In genomic region chr12:53289891-53290290, GRCh38 we compare ENCODE assay signal across 22 cellular contexts. TPM values are rescaled to one million over a fixed set of nuclear protein-coding genes. Genes with fewer than 3 reads are reported as not detected.
DNase-seq lines count a peak whose midpoint lies in the region; ATAC-seq, FAIRE-seq and TF ChIP-seq lines count a peak whose summit lies in the region.
"Had no signal": no experiment of that assay in that cellular context is flagged by ENCODE, and none has a peak within 500 bp of the region (broad histone marks: within the 10 kb centered on the region; RNA-seq: fewer than 3 reads in every experiment).

No MANE protein-coding gene starts in this region.

- peak overlapping the region; percentile 84 for H3K27ac Mint-ChIP-seq in activated naive CD4-positive, alpha-beta T cell treated with anti-CD3 and anti-CD28 coated beads for 36 hours
- H3K27ac Mint-ChIP-seq in stimulated activated effector memory CD8-positive, alpha-beta T cell treated with anti-CD3 and anti-CD28 coated beads, Interleukin-12 subunit alpha, Interleukin-12 subunit beta, amount 100 ng/mL, for 72 hours: peak overlapping the region; percentile 52

- 86 to 87% methylated on average over 1 to 3 of the region's 4 CpGs for WGBS in esophagus squamous epithelium, 2 donors

- peaks cover 26% of the 10 kb centered on the region for H3K4me1 Mint-ChIP-seq in activated naive CD4-positive, alpha-beta T cell treated with anti-CD3 and anti-CD28 coated beads for 36 hours (ENCODE audit: low read depth)
- H3K4me1 Mint-ChIP-seq in stimulated activated effector memory CD8-positive, alpha-beta T cell treated with anti-CD3 and anti-CD28 coated beads, Interleukin-12 subunit alpha, Interleukin-12 subunit beta, amount 100 ng/mL, for 72 hours: peaks cover 24% of the 10 kb centered on the region

- peaks cover 68% of the 10 kb centered on the region for H3K36me3 Mint-ChIP-seq in activated naive CD4-positive, alpha-beta T cell treated with anti-CD3 and anti-CD28 coated beads for 36 hours (ENCODE audit: low read depth)
- H3K36me3 Mint-ChIP-seq in stimulated activated effector memory CD8-positive, alpha-beta T cell treated with anti-CD3 and anti-CD28 coated beads, Interleukin-12 subunit alpha, Interleukin-12 subunit beta, amount 100 ng/mL, for 72 hours: peaks cover 84% of the 10 kb centered on the region

- peak; percentile 66 for FAIRE-seq in RCC 7860 (lab: Jason Lieb, UNC)
- FAIRE-seq: GM19239, small intestine had no signal

- DNase-seq in activated naive CD4-positive, alpha-beta T cell treated with anti-CD3 and anti-CD28 coated beads for 36 hours: no peak
- no peak for DNase-seq in activated naive CD4-positive, alpha-beta T cell (lab: John Stamatoyannopoulos, UW)
- DNase-seq in RCC 7860 (ENCODE audit: low spot score): peak; percentile 66
- peak; percentile 22 to 23 for DNase-seq in fibroblast of lung (ENCODE audit: low read depth in 2 of 2)
- DNase-seq in stimulated activated effector memory CD8-positive, alpha-beta T cell treated with anti-CD3 and anti-CD28 coated beads, Interleukin-12 subunit alpha, Interleukin-12 subunit beta, amount 100 ng/mL, for 72 hours (ENCODE audit: low spot score in 2 of 2): no peak
- DNase-seq in esophagus squamous epithelium (lab: John Stamatoyannopoulos, UW): no peak
- DNase-seq in activated effector memory CD4-positive, alpha-beta T cell treated with anti-CD3 and anti-CD28 coated beads, Interleukin-2, amount 50 U/mL, for 16 hours: no peak
- DNase-seq: activated CD4-positive, CD25-positive, alpha-beta regulatory T cell treated with anti-CD3 and anti-CD28 coated beads, Interleukin-2, amount 50 U/mL, for 72 hours; DMS 273 treated with DMSO at 0.1 percent for 48 hours; NCI-H1417 treated with DMSO at 0.1 percent for 48 hours; ovary; SHP77; small intestine; stimulated activated naive B cell treated with anti-CD40 and anti-IgM and Interleukin-4, amounts not matched to agents 10 μg/mL and 1 μg/mL and 100 μg/mL, for 72 hours had no signal

- no peak for TF ChIP-seq POLR2A in esophagus squamous epithelium (IDR thresholded peaks at IDR 0.05)

- H3K79me2 ChIP-seq in fibroblast of lung (ENCODE audit: control insufficient read depth, insufficient read depth, low read length): no peaks in the 10 kb centered on the region
- H3K79me2 ChIP-seq: hepatocyte had no signal

- H3K4me3 ChIP-seq in fibroblast of lung (replicated peaks in 1 of 4; ENCODE audit: control extremely low read depth in 1 of 4, insufficient read depth in 1 of 4, low read depth in 3 of 4, low read length in 4 of 4): no peak overlapping the region
- H3K4me3 ChIP-seq in esophagus squamous epithelium: no peak overlapping the region
- H3K4me3 ChIP-seq: hepatocyte, ovary had no signal

- H3K9ac ChIP-seq in fibroblast of lung (ENCODE audit: insufficient read depth, low read length): no peak overlapping the region

- CTCF ChIA-PET in activated naive CD4-positive, alpha-beta T cell treated with anti-CD3 and anti-CD28 coated beads for 36 hours (lab: Charles Lee): interaction anchor here (0.9 to 12.3 kb wide), 9 partner anchors 10 to 131 kb away, joined by 3 to 154 read pairs (median 4); partner anchors contain the start of genes AAAS and ESPL1

- no peak overlapping the region for H2AFZ ChIP-seq in fibroblast of lung (ENCODE audit: low read length)
- H2AFZ ChIP-seq: hepatocyte had no signal

- H3K9me3 ChIP-seq in fibroblast of lung (ENCODE audit: control insufficient read depth, insufficient read depth, low read depth, low read length) (no peaks in the 10 kb centered on the region), esophagus squamous epithelium (no peaks in the 10 kb centered on the region)
- H3K9me3 ChIP-seq: ovary had no signal

- H3K27ac ChIP-seq in fibroblast of lung (ENCODE audit: insufficient read depth, low read length) (peak overlapping the region; percentile 56), esophagus squamous epithelium (no peak overlapping the region)
- H3K27ac ChIP-seq: hepatocyte, ovary had no signal

- no peaks in the 10 kb centered on the region for H3K9me3 Mint-ChIP-seq in activated naive CD4-positive, alpha-beta T cell treated with anti-CD3 and anti-CD28 coated beads for 36 hours
- H3K9me3 Mint-ChIP-seq in stimulated activated effector memory CD8-positive, alpha-beta T cell treated with anti-CD3 and anti-CD28 coated beads, Interleukin-12 subunit alpha, Interleukin-12 subunit beta, amount 100 ng/mL, for 72 hours: no peaks in the 10 kb centered on the region
- H3K9me3 Mint-ChIP-seq: stimulated activated naive B cell treated with anti-CD40 and anti-IgM and Interleukin-4, amounts not matched to agents 10 μg/mL and 1 μg/mL and 100 μg/mL, for 72 hours had no signal

- no peaks in the 10 kb centered on the region for H3K27me3 Mint-ChIP-seq in activated naive CD4-positive, alpha-beta T cell treated with anti-CD3 and anti-CD28 coated beads for 36 hours (ENCODE audit: low read depth)
- H3K27me3 Mint-ChIP-seq: stimulated activated naive B cell treated with anti-CD40 and anti-IgM and Interleukin-4, amounts not matched to agents 10 μg/mL and 1 μg/mL and 100 μg/mL, for 72 hours had no signal

- peaks cover 19% of the 10 kb centered on the region for H3K36me3 ChIP-seq in fibroblast of lung (ENCODE audit: control insufficient read depth, insufficient read depth, low read length)
- H3K36me3 ChIP-seq in esophagus squamous epithelium: peaks cover 0 to 77% (median 0%) of the 10 kb centered on the region in 3 donors
- H3K36me3 ChIP-seq: ovary had no signal

- H3K27me3 ChIP-seq in fibroblast of lung (ENCODE audit: control insufficient read depth, insufficient read depth, low read length): no peaks in the 10 kb centered on the region
- H3K27me3 ChIP-seq in esophagus squamous epithelium: no peaks in the 10 kb centered on the region
- H3K27me3 ChIP-seq: hepatocyte, ovary had no signal

- no peak for ATAC-seq in stimulated activated effector memory CD8-positive, alpha-beta T cell treated with anti-CD3 and anti-CD28 coated beads, Interleukin-12 subunit alpha, Interleukin-12 subunit beta, amount 100 ng/mL, for 72 hours
- ATAC-seq in HG03565 (IDR thresholded peaks at IDR 0.05; ENCODE audit: unreplicated experiment): no peak
- ATAC-seq: stimulated activated naive B cell treated with anti-CD40 and anti-IgM and Interleukin-4, amounts not matched to agents 10 μg/mL and 1 μg/mL and 100 μg/mL, for 72 hours had no signal

- no peak overlapping the region for H3K4me2 ChIP-seq in fibroblast of lung (ENCODE audit: extremely low read depth, insufficient read depth, low read length)
- H3K4me2 ChIP-seq: hepatocyte had no signal

- TF ChIP-seq CTCF in fibroblast of lung (conservative IDR thresholded peaks at IDR 0.05 in 1 of 2, IDR thresholded peaks at IDR 0.05 in 1 of 2; ENCODE audit: low read depth in 1 of 2, low read length in 2 of 2) (no peak), esophagus squamous epithelium (IDR thresholded peaks at IDR 0.05) (no peak)

- no peaks in the 10 kb centered on the region for H4K20me1 ChIP-seq in fibroblast of lung (ENCODE audit: control insufficient read depth, extremely low read depth, insufficient read depth, low read length)

- intact Hi-C loops in activated naive CD4-positive, alpha-beta T cell treated with anti-CD3 and anti-CD28 coated beads for 36 hours (cut with micrococcal nuclease): loop anchor here (1.0 kb wide), 1 partner anchor 9 kb away; the partner anchor contains the start of gene MYG1
- intact Hi-C loops in esophagus squamous epithelium (cut with DNase I): loop anchor here (5.0 kb wide), 1 partner anchor 78 kb away; no protein-coding TSS in a partner anchor

- H3K4me3 Mint-ChIP-seq in activated naive CD4-positive, alpha-beta T cell treated with anti-CD3 and anti-CD28 coated beads for 36 hours: no peak overlapping the region
- no peak overlapping the region for H3K4me3 Mint-ChIP-seq in stimulated activated effector memory CD8-positive, alpha-beta T cell treated with anti-CD3 and anti-CD28 coated beads, Interleukin-12 subunit alpha, Interleukin-12 subunit beta, amount 100 ng/mL, for 72 hours
- H3K4me3 Mint-ChIP-seq: stimulated activated naive B cell treated with anti-CD40 and anti-IgM and Interleukin-4, amounts not matched to agents 10 μg/mL and 1 μg/mL and 100 μg/mL, for 72 hours had no signal

- H3K4me1 ChIP-seq in fibroblast of lung (ENCODE audit: control insufficient read depth, extremely low read depth, insufficient read depth, low read length) (peaks cover 17% of the 10 kb centered on the region), esophagus squamous epithelium (peaks cover 11 to 54% (median 12%) of the 10 kb centered on the region in 3 donors)

RNA-seq across cellular contexts. Expression of gene PFDN5, which starts 5.5 kb away (rescaled TPM):
- 100 to 1,000 TPM; 376 to 383 TPM for total RNA-seq in activated naive CD4-positive, alpha-beta T cell treated with anti-CD3 and anti-CD28 coated beads for 36 hours
- total RNA-seq in fibroblast of lung: 735 and 788 TPM in 2 replicates
- polyA plus RNA-seq in fibroblast of lung: 977 and 1,007 TPM in 2 replicates
- 735 and 960 TPM in 2 replicates for polyA plus RNA-seq in fibroblast of lung (2012)
- 77.8 and 86.7 TPM in 2 replicates for polyA minus RNA-seq in fibroblast of lung (ENCODE audit: low replicate concordance)
- total RNA-seq in esophagus squamous epithelium: 100 to 1,000 TPM; 203 to 638 (median 324) TPM

RNA-seq across cellular contexts. Expression of gene MYG1, which starts 9.6 kb away (rescaled TPM):
- total RNA-seq in activated naive CD4-positive, alpha-beta T cell treated with anti-CD3 and anti-CD28 coated beads for 36 hours: 10 to 100 TPM; 59.6 to 68.4 TPM
- total RNA-seq in fibroblast of lung (52.0 and 55.7 TPM in 2 replicates), esophagus squamous epithelium (10 to 100 TPM; 25.2 to 33.2 (median 28.3) TPM)
- 40.8 and 52.2 TPM in 2 replicates for polyA plus RNA-seq in fibroblast of lung
- polyA plus RNA-seq in fibroblast of lung (2012): 60.7 and 91.7 TPM in 2 replicates
- polyA minus RNA-seq in fibroblast of lung (ENCODE audit: low replicate concordance): 50.7 and 65.8 TPM in 2 replicates

RNA-seq across cellular contexts. Expression of gene ESPL1, which starts 21.8 kb away (rescaled TPM):
- total RNA-seq in activated naive CD4-positive, alpha-beta T cell treated with anti-CD3 and anti-CD28 coated beads for 36 hours: 10 to 100 TPM; 53.3 to 54.2 TPM
- total RNA-seq in fibroblast of lung: 0.26 and 1.8 TPM in 2 replicates
- 1.4 and 5.8 TPM in 2 replicates for polyA plus RNA-seq in fibroblast of lung
- 1.7 and 5.1 TPM in 2 replicates for polyA plus RNA-seq in fibroblast of lung (2012)
- polyA minus RNA-seq in fibroblast of lung (ENCODE audit: low replicate concordance): 11.3 and 27.3 TPM in 2 replicates
- 10 to 100 TPM; 32.2 to 85.6 (median 48.0) TPM for total RNA-seq in esophagus squamous epithelium

RNA-seq across cellular contexts. Expression of gene AAAS, which starts 31.5 kb away (rescaled TPM):
- total RNA-seq in activated naive CD4-positive, alpha-beta T cell treated with anti-CD3 and anti-CD28 coated beads for 36 hours: 10 to 100 TPM; 81.0 to 83.4 TPM
- total RNA-seq in fibroblast of lung: 29.5 and 37.8 TPM in 2 replicates
- polyA plus RNA-seq in fibroblast of lung: 34.2 and 50.4 TPM in 2 replicates
- polyA plus RNA-seq in fibroblast of lung (2012): 28.9 and 47.5 TPM in 2 replicates
- polyA minus RNA-seq in fibroblast of lung (ENCODE audit: low replicate concordance): 119 and 178 TPM in 2 replicates
- total RNA-seq in esophagus squamous epithelium: 10 to 100 TPM; 29.4 to 33.9 (median 30.0) TPM

RNA-seq across cellular contexts. Expression of gene SP7, which starts 46.3 kb away (rescaled TPM):
- not detected for total RNA-seq in activated naive CD4-positive, alpha-beta T cell treated with anti-CD3 and anti-CD28 coated beads for 36 hours
- total RNA-seq in fibroblast of lung (not detected in 2 replicates), esophagus squamous epithelium (not detected)
- not detected in 2 replicates for polyA plus RNA-seq in fibroblast of lung
- not detected in 2 replicates for polyA plus RNA-seq in fibroblast of lung (2012)
- not detected in 2 replicates for polyA minus RNA-seq in fibroblast of lung (ENCODE audit: low replicate concordance)
- total RNA-seq: epithelial cell of proximal tubule; kidney epithelial cell; mononuclear cell; ovary; T-helper 2 cell treated with Interferon-gamma antibody and Interleukin-4, amounts not matched to agents 100 ng/mL and 5 ng/mL, for 36 hours; urinary bladder had no signal
- polyA plus RNA-seq: small intestine, urinary bladder had no signal

Comparison
In these comparisons a context has a peak if more than half of its experiments do, and no peak if none do; other contexts are left out.
1. DNase-seq: peak in RCC 7860 (single experiment) and fibroblast of lung (2 of 2); none in activated naive CD4-positive, alpha-beta T cell treated with anti-CD3 and anti-CD28 coated beads for 36 hours (single experiment), activated naive CD4-positive, alpha-beta T cell (0 of 4), stimulated activated effector memory CD8-positive, alpha-beta T cell treated with anti-CD3 and anti-CD28 coated beads, Interleukin-12 subunit alpha, Interleukin-12 subunit beta, amount 100 ng/mL, for 72 hours (0 of 2), esophagus squamous epithelium (single experiment) and activated effector memory CD4-positive, alpha-beta T cell treated with anti-CD3 and anti-CD28 coated beads, Interleukin-2, amount 50 U/mL, for 16 hours (single experiment).
2. RNA of gene ESPL1, which starts 21.8 kb away (total RNA-seq): 53.3 to 54.2 TPM in activated naive CD4-positive, alpha-beta T cell treated with anti-CD3 and anti-CD28 coated beads for 36 hours and 32.2 to 85.6 TPM in esophagus squamous epithelium; 0.26 to 1.8 TPM in fibroblast of lung; every median in the first group is over 10 times any median in the second.